In genomic region chr19:40025938-40026596, GRCh38 we compare ENCODE assay signal across 4 cellular contexts.
A peak's percentile ranks its signal among the peaks of the same experiment; 100 is the strongest.
TF ChIP-seq lines count a peak whose summit lies in the region.

No MANE protein-coding gene starts in this region.

TF ChIP-seq in A549, 52 proteins besides CTCF, POLR2A, EP300 and RAD21:
- TF ChIP-seq TP53 (CRISPR knock-in tag; IDR thresholded peaks at IDR 0.05) (no peak), CHD2 (IDR thresholded peaks at IDR 0.05; ENCODE audit: low read length, partially characterized antibody) (no peak), SREBF2 (IDR thresholded peaks at IDR 0.05) (no peak), USF2 (IDR thresholded peaks at IDR 0.05) (no peak), RARB (CRISPR knock-in tag; IDR thresholded peaks at IDR 0.05) (no peak), HOXB13 (CRISPR knock-in tag; IDR thresholded peaks at IDR 0.05; ENCODE audit: low read depth) (no peak), EHMT2 (IDR thresholded peaks at IDR 0.05; ENCODE audit: low read depth) (no peak), HOXB5 (CRISPR knock-in tag; IDR thresholded peaks at IDR 0.05) (no peak), CBX2 (IDR thresholded peaks at IDR 0.05; ENCODE audit: borderline replicate concordance, low read depth) (no peak), JUNB (IDR thresholded peaks at IDR 0.05) (no peak), FOSL2 (IDR thresholded peaks at IDR 0.05) (no peak), FOSL2 (CRISPR knock-in tag; IDR thresholded peaks at IDR 0.05) (no peak), POLR2AphosphoS2 (conservative IDR thresholded peaks at IDR 0.05; ENCODE audit: low read length) (no peak), SMC3 (IDR thresholded peaks at IDR 0.05) (no peak), NFE2L2 (conservative IDR thresholded peaks at IDR 0.05; ENCODE audit: low read length) (no peak), HOXA7 (CRISPR knock-in tag; IDR thresholded peaks at IDR 0.05) (no peak)

TF ChIP-seq in HEK293, 187 proteins besides CTCF, POLR2A, EP300 and RAD21 (continues in another document):
- TF ChIP-seq ZNF394 (tag by site-specific recombination; IDR thresholded peaks at IDR 0.05; ENCODE audit: borderline replicate concordance) (no peak), ZNF174 (tag by site-specific recombination; IDR thresholded peaks at IDR 0.05) (no peak), ZNF37A (tag by site-specific recombination; IDR thresholded peaks at IDR 0.05) (no peak), ZNF26 (tag by site-specific recombination; IDR thresholded peaks at IDR 0.05) (no peak), SETDB1 (IDR thresholded peaks at IDR 0.05; ENCODE audit: insufficient read length, low read length) (peak; percentile 90)
- TF ChIP-seq, protein P1, sequence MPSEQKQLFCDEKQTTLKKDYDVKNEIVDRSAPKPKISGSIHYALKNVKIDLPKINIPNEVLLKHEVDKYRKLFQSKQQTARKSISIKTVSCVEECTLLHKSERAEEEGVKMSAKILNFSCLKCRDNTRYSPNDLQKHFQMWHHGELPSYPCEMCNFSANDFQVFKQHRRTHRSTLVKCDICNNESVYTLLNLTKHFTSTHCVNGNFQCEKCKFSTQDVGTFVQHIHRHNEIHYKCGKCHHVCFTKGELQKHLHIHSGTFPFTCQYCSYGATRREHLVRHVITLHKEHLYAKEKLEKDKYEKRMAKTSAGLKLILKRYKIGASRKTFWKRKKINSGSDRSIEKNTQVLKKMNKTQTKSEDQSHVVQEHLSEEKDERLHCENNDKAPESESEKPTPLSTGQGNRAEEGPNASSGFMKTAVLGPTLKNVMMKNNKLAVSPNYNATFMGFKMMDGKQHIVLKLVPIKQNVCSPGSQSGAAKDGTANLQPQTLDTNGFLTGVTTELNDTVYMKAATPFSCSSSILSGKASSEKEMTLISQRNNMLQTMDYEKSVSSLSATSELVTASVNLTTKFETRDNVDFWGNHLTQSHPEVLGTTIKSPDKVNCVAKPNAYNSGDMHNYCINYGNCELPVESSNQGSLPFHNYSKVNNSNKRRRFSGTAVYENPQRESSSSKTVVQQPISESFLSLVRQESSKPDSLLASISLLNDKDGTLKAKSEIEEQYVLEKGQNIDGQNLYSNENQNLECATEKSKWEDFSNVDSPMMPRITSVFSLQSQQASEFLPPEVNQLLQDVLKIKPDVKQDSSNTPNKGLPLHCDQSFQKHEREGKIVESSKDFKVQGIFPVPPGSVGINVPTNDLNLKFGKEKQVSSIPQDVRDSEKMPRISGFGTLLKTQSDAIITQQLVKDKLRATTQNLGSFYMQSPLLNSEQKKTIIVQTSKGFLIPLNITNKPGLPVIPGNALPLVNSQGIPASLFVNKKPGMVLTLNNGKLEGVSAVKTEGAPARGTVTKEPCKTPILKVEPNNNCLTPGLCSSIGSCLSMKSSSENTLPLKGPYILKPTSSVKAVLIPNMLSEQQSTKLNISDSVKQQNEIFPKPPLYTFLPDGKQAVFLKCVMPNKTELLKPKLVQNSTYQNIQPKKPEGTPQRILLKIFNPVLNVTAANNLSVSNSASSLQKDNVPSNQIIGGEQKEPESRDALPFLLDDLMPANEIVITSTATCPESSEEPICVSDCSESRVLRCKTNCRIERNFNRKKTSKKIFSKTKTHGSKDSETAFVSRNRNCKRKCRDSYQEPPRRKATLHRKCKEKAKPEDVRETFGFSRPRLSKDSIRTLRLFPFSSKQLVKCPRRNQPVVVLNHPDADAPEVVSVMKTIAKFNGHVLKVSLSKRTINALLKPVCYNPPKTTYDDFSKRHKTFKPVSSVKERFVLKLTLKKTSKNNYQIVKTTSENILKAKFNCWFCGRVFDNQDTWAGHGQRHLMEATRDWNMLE (tag by site-specific recombination; conservative IDR thresholded peaks at IDR 0.05; ENCODE audit: low read depth) = no peak

TF ChIP-seq in WTC11, 78 proteins besides CTCF, POLR2A, EP300 and RAD21:
- peak; percentile 77; the same call in 1 of the 2 replicates for TF ChIP-seq ZNF317 (CRISPR knock-in tag; IDR thresholded peaks at IDR 0.05; ENCODE audit: borderline replicate concordance, low read depth)
- TF ChIP-seq NFE2L1 (CRISPR knock-in tag; IDR thresholded peaks at IDR 0.05) = no peak
TF ChIP-seq in WTC11: peak in this region for 1.

TF ChIP-seq in K562, 482 proteins besides CTCF, POLR2A, EP300 and RAD21:
- TF ChIP-seq CBX1 (IDR thresholded peaks at IDR 0.05; ENCODE audit: low read depth) (peak; percentile 56; the same call in 1 of the 2 replicates), TRIM28 (IDR thresholded peaks at IDR 0.05) (peak; percentile 89), POLR2H (tag; IDR thresholded peaks at IDR 0.05; ENCODE audit: low read depth) (0 out of 2 replicates have a peak, but pooled peaks have one; percentile 20), SOX6 (IDR thresholded peaks at IDR 0.05) (peak; percentile 24; the same call in 1 of the 2 replicates), HEY1 (CRISPR knock-in tag; IDR thresholded peaks at IDR 0.05; ENCODE audit: borderline replicate concordance) (no peak), TRIM24 (IDR thresholded peaks at IDR 0.05) (peak in 1 of 2 experiments; percentile 50; a peak in 2 of 4 replicates), CBX5 (IDR thresholded peaks at IDR 0.05; ENCODE audit: borderline replicate concordance, low read depth) (peak; percentile 93), CBX3 (IDR thresholded peaks at IDR 0.05; ENCODE audit: borderline replicate concordance in 1 of 2, low read length in 2 of 2) (peak in 1 of 2 experiments; percentile 98; a peak in 2 of 3 replicates)
- TF ChIP-seq, protein P2, sequence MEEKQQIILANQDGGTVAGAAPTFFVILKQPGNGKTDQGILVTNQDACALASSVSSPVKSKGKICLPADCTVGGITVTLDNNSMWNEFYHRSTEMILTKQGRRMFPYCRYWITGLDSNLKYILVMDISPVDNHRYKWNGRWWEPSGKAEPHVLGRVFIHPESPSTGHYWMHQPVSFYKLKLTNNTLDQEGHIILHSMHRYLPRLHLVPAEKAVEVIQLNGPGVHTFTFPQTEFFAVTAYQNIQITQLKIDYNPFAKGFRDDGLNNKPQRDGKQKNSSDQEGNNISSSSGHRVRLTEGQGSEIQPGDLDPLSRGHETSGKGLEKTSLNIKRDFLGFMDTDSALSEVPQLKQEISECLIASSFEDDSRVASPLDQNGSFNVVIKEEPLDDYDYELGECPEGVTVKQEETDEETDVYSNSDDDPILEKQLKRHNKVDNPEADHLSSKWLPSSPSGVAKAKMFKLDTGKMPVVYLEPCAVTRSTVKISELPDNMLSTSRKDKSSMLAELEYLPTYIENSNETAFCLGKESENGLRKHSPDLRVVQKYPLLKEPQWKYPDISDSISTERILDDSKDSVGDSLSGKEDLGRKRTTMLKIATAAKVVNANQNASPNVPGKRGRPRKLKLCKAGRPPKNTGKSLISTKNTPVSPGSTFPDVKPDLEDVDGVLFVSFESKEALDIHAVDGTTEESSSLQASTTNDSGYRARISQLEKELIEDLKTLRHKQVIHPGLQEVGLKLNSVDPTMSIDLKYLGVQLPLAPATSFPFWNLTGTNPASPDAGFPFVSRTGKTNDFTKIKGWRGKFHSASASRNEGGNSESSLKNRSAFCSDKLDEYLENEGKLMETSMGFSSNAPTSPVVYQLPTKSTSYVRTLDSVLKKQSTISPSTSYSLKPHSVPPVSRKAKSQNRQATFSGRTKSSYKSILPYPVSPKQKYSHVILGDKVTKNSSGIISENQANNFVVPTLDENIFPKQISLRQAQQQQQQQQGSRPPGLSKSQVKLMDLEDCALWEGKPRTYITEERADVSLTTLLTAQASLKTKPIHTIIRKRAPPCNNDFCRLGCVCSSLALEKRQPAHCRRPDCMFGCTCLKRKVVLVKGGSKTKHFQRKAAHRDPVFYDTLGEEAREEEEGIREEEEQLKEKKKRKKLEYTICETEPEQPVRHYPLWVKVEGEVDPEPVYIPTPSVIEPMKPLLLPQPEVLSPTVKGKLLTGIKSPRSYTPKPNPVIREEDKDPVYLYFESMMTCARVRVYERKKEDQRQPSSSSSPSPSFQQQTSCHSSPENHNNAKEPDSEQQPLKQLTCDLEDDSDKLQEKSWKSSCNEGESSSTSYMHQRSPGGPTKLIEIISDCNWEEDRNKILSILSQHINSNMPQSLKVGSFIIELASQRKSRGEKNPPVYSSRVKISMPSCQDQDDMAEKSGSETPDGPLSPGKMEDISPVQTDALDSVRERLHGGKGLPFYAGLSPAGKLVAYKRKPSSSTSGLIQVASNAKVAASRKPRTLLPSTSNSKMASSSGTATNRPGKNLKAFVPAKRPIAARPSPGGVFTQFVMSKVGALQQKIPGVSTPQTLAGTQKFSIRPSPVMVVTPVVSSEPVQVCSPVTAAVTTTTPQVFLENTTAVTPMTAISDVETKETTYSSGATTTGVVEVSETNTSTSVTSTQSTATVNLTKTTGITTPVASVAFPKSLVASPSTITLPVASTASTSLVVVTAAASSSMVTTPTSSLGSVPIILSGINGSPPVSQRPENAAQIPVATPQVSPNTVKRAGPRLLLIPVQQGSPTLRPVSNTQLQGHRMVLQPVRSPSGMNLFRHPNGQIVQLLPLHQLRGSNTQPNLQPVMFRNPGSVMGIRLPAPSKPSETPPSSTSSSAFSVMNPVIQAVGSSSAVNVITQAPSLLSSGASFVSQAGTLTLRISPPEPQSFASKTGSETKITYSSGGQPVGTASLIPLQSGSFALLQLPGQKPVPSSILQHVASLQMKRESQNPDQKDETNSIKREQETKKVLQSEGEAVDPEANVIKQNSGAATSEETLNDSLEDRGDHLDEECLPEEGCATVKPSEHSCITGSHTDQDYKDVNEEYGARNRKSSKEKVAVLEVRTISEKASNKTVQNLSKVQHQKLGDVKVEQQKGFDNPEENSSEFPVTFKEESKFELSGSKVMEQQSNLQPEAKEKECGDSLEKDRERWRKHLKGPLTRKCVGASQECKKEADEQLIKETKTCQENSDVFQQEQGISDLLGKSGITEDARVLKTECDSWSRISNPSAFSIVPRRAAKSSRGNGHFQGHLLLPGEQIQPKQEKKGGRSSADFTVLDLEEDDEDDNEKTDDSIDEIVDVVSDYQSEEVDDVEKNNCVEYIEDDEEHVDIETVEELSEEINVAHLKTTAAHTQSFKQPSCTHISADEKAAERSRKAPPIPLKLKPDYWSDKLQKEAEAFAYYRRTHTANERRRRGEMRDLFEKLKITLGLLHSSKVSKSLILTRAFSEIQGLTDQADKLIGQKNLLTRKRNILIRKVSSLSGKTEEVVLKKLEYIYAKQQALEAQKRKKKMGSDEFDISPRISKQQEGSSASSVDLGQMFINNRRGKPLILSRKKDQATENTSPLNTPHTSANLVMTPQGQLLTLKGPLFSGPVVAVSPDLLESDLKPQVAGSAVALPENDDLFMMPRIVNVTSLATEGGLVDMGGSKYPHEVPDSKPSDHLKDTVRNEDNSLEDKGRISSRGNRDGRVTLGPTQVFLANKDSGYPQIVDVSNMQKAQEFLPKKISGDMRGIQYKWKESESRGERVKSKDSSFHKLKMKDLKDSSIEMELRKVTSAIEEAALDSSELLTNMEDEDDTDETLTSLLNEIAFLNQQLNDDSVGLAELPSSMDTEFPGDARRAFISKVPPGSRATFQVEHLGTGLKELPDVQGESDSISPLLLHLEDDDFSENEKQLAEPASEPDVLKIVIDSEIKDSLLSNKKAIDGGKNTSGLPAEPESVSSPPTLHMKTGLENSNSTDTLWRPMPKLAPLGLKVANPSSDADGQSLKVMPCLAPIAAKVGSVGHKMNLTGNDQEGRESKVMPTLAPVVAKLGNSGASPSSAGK (IDR thresholded peaks at IDR 0.05) = peak; percentile 12; the same call in 1 of the 2 replicates
- TF ChIP-seq, protein P3, sequence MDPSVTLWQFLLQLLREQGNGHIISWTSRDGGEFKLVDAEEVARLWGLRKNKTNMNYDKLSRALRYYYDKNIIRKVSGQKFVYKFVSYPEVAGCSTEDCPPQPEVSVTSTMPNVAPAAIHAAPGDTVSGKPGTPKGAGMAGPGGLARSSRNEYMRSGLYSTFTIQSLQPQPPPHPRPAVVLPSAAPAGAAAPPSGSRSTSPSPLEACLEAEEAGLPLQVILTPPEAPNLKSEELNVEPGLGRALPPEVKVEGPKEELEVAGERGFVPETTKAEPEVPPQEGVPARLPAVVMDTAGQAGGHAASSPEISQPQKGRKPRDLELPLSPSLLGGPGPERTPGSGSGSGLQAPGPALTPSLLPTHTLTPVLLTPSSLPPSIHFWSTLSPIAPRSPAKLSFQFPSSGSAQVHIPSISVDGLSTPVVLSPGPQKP (CRISPR knock-in tag; IDR thresholded peaks at IDR 0.05) = no peak
